ENCODE assay signal across 19 cellular contexts in genomic region chr10:129417882-129418281, GRCh38. TPM values are rescaled to one million over a fixed set of nuclear protein-coding genes. Genes with fewer than 3 reads are reported as not detected.
DNase-seq lines count a peak whose midpoint lies in the region; ATAC-seq and TF ChIP-seq lines count a peak whose summit lies in the region.
"Had no signal": no experiment of that assay in that cellular context is flagged by ENCODE, and none has a peak within 500 bp of the region (broad histone marks: within the 10 kb centered on the region; RNA-seq: fewer than 3 reads in every experiment).

No MANE protein-coding gene starts in this region.

- no peaks in the 10 kb centered on the region for H3K9me3 ChIP-seq in skeletal muscle tissue (ENCODE audit: control insufficient read depth in 3 of 3, low read length in 3 of 3)
- H3K9me3 ChIP-seq: adrenal gland, BE2C, tibial artery had no signal

- ATAC-seq in GM19351 (IDR thresholded peaks at IDR 0.05; ENCODE audit: unreplicated experiment) = no peak
- ATAC-seq: activated CD4-positive, alpha-beta T cell treated with anti-CD3 and anti-CD28 coated beads for 36 hours; esophagus mucosa; naive thymus-derived CD4-positive, alpha-beta T cell; sciatic nerve had no signal

- H3K36me3 ChIP-seq in skeletal muscle tissue (ENCODE audit: control insufficient read depth in 3 of 3, insufficient read depth in 3 of 3, low read length in 3 of 3) = no peaks in the 10 kb centered on the region
- H3K36me3 ChIP-seq: adrenal gland, BE2C, tibial artery had no signal

- H3K4me3 ChIP-seq in fibroblast of mammary gland (ENCODE audit: control insufficient read depth, low read depth, low read length) = no peak overlapping the region
- no peak overlapping the region for H3K4me3 ChIP-seq in skeletal muscle tissue (ENCODE audit: low read length in 3 of 3)
- H3K4me3 ChIP-seq: adrenal gland, tibial artery had no signal

- TF ChIP-seq CTCF in fibroblast of mammary gland (conservative IDR thresholded peaks at IDR 0.05; ENCODE audit: control insufficient read depth, insufficient read depth, low read depth, low read length) (no peak), GM13977 (IDR thresholded peaks at IDR 0.05; ENCODE audit: extremely low read depth, insufficient read depth, missing control alignments) (no peak)

- in situ Hi-C loops in GM13977 (cut with MboI; ENCODE audit: low pct_unique_long_range_greater_than_20kb, low sequenced_read_pairs, unreplicated experiment) = no loop called here

- DNase-seq in GM04503 (ENCODE audit: low read depth) (peak; percentile 18), NCI-H2171 (lab: John Stamatoyannopoulos, UW) (peak; percentile 52), fibroblast of mammary gland (ENCODE audit: low read depth) (peak; percentile 1), NCI-H526 treated with DMSO at 0.1 percent for 48 hours (lab: John Stamatoyannopoulos, UW) (no peak), GM13977 (ENCODE audit: low spot score) (no peak)
- DNase-seq: activated CD4-positive, alpha-beta T cell treated with anti-CD3 and anti-CD28 coated beads for 36 hours; activated effector memory CD4-positive, alpha-beta T cell treated with anti-CD3 and anti-CD28 coated beads, Interleukin-2, amount 50 U/mL, for 16 hours; adrenal gland; BE2C; Kasumi-1; naive thymus-derived CD4-positive, alpha-beta T cell; NCI-H226; stimulated activated naive CD4-positive, alpha-beta T cell; tibial artery had no signal

- peaks cover 0 to 3% (median 0%) of the 10 kb centered on the region in 3 donors for H3K27me3 ChIP-seq in skeletal muscle tissue (ENCODE audit: control insufficient read depth in 3 of 3, insufficient read depth in 3 of 3, low read length in 3 of 3)
- H3K27me3 ChIP-seq: BE2C had no signal

- peak overlapping the region; percentile 41 for H3K27ac ChIP-seq in skeletal muscle tissue (ENCODE audit: low read depth, low read length)
- H3K27ac ChIP-seq: adrenal gland, RWPE1, tibial artery had no signal

- no peak overlapping the region for H3K9ac ChIP-seq in skeletal muscle tissue (ENCODE audit: low read depth in 1 of 3, low read length in 3 of 3)

- peaks cover 2 to 3% (median 2%) of the 10 kb centered on the region in 3 donors for H3K4me1 ChIP-seq in skeletal muscle tissue (ENCODE audit: control insufficient read depth in 3 of 3, insufficient read depth in 3 of 3, low read length in 3 of 3)
- H3K4me1 ChIP-seq: adrenal gland, BE2C, tibial artery had no signal

RNA-seq across cellular contexts. Expression of gene MGMT, which starts 49.2 kb away (rescaled TPM):
- total RNA-seq in skeletal muscle tissue = 29.7 TPM

Comparison
In these comparisons a context has a peak if more than half of its experiments do, and no peak if none do; other contexts are left out.
1. DNase-seq: peak in GM04503 (single experiment), NCI-H2171 (single experiment) and fibroblast of mammary gland (single experiment); none in NCI-H526 treated with DMSO at 0.1 percent for 48 hours (single experiment) and GM13977 (single experiment).